8 cellular contexts compared by ENCODE assay signal in the genomic region with DNA sequence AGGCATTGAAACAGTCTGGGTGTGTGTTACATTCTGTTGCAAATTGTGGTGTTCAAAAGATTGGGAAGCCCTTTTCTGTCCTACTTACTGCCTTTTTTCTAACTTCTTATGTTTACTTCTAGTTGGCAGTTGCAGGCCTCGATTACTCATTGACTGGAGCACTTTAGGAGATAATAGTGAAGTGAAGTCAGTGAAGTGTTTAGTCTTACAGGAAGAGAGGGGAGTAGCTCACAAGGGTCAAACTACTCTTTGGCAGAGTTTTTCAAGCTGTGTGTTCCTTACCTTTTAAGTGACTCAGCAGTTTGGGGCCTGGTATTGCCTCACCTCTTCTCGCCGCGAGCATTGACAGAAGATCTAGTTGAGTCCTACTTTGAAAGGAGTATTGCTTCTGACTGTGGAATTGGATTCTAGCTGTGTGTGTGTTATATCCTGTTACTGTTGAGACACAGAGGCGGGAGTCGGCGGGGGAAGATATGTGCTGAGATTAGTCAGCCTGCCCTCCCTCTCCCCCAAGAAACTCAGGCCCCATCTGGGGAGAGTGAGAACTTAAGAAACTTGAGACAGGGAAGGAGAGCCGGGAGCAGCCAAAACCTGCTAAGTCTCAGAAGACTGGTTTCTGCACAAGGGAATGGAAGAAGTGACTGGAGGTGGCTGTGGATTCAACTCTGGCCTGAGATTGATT.
DNase-seq lines count a peak whose midpoint lies in the region; ATAC-seq and TF ChIP-seq lines count a peak whose summit lies in the region.

No MANE protein-coding gene starts in this region.

- H3K27ac ChIP-seq in 22Rv1 (peak overlapping the region; percentile 37; the same call in 1 of the 2 replicates), layer of hippocampus (ENCODE audit: low read depth, low read length) (peak overlapping the region; percentile 74)

- TF ChIP-seq CTCF in 22Rv1 (IDR thresholded peaks at IDR 0.05) = no peak

- DNase-seq in RKO (ENCODE audit: low spot score) (peak; percentile 49), brain pericyte (ENCODE audit: low read depth, low spot score) (peak; percentile 92)
- DNase-seq in stimulated activated CD4-positive, alpha-beta T cell treated with anti-CD3 and anti-CD28 coated beads, Interleukin-4, amount 100 ng/mL, for 1 hour = peak; percentile 45
- DNase-seq in central memory CD4-positive, alpha-beta T cell = no peak

- no peaks in the 10 kb centered on the region for H3K27me3 ChIP-seq in layer of hippocampus (ENCODE audit: control insufficient read depth, insufficient read depth, low read length)

- ATAC-seq in GM18517 (IDR thresholded peaks at IDR 0.05; ENCODE audit: unreplicated experiment) (peak; percentile 54), HG03108 (IDR thresholded peaks at IDR 0.05; ENCODE audit: unreplicated experiment) (peak; percentile 70)
